In the genomic region with DNA sequence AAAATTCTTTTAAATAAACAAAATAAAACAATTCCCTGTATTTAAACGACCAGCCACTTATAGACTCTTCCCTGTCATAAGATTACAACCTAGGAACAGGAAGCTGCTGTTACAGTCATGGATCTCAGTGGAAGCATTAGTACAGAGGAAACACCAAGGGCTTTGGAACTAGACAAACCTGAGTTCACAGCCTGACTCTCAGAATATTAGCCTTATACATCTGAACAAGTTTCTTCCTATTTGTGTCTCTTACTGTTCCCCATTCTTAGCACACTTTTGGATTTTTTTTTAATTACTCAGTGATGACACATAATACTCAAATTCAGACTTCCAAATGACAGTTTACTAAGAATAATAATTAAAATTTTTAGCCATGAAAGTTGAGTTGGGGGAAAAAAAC, we compare ENCODE assay signal across 1 cellular context.
TF ChIP-seq lines count a peak whose summit lies in the region.

No MANE protein-coding gene starts in this region.

TF ChIP-seq in endothelial cell of umbilical vein, 7 proteins besides CTCF, POLR2A, EP300 and RAD21:
- TF ChIP-seq EZH2 (IDR thresholded peaks at IDR 0.05; ENCODE audit: borderline replicate concordance, low read depth, low read length, severe bottlenecking) (no peak), GATA2 (IDR thresholded peaks at IDR 0.05; ENCODE audit: insufficient read depth, insufficient read length, low read depth, low read length) (no peak), MYC (IDR thresholded peaks at IDR 0.05; ENCODE audit: low read depth, low read length) (no peak), FOS (IDR thresholded peaks at IDR 0.05; ENCODE audit: borderline replicate concordance, insufficient read depth, low read length) (no peak), JUN (IDR thresholded peaks at IDR 0.05; ENCODE audit: borderline replicate concordance, insufficient read depth, insufficient read length, low read depth) (no peak), POLR2AphosphoS5 (IDR thresholded peaks at IDR 0.05; ENCODE audit: insufficient read depth, low read depth, low read length) (no peak)
- TF ChIP-seq, protein P1, sequence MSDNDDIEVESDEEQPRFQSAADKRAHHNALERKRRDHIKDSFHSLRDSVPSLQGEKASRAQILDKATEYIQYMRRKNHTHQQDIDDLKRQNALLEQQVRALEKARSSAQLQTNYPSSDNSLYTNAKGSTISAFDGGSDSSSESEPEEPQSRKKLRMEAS (IDR thresholded peaks at IDR 0.05; ENCODE audit: insufficient read depth, insufficient read length) = no peak
TF ChIP-seq in endothelial cell of umbilical vein: peak in this region for 0.
